Comparison of ENCODE assay signal across 20 cellular contexts in genomic region chr5:95044096-95044495, GRCh38.
"Had no signal": no experiment of that assay in that cellular context is flagged by ENCODE, and none has a peak within 500 bp of the region (broad histone marks: within the 10 kb centered on the region; RNA-seq: fewer than 3 reads in every experiment).

No MANE protein-coding gene starts in this region.

- H3K27ac Mint-ChIP-seq: naive thymus-derived CD4-positive, alpha-beta T cell; stimulated activated memory B cell treated with anti-CD40 and anti-IgM and Interleukin-4, amounts not matched to agents 10 μg/mL and 1 μg/mL and 100 μg/mL, for 72 hours; stimulated activated naive CD8-positive, alpha-beta T cell treated with anti-CD3 and anti-CD28 coated beads, Interleukin-15, Interleukin-2, amounts not matched to agents 100 ng/mL and 50 ng/mL, for 24 hours had no signal

- H3K27ac ChIP-seq: hepatocyte, tibial artery, upper lobe of left lung, uterus had no signal

- H3K4me3 Mint-ChIP-seq: naive thymus-derived CD4-positive, alpha-beta T cell; nephron progenitor cell; stimulated activated memory B cell treated with anti-CD40 and anti-IgM and Interleukin-4, amounts not matched to agents 10 μg/mL and 1 μg/mL and 100 μg/mL, for 72 hours; stimulated activated naive CD8-positive, alpha-beta T cell treated with anti-CD3 and anti-CD28 coated beads, Interleukin-15, Interleukin-2, amounts not matched to agents 100 ng/mL and 50 ng/mL, for 24 hours had no signal

- H3K9me3 Mint-ChIP-seq: naive thymus-derived CD4-positive, alpha-beta T cell; nephron progenitor cell; stimulated activated naive CD8-positive, alpha-beta T cell treated with anti-CD3 and anti-CD28 coated beads, Interleukin-15, Interleukin-2, amounts not matched to agents 100 ng/mL and 50 ng/mL, for 24 hours had no signal

- H3K36me3 Mint-ChIP-seq: naive thymus-derived CD4-positive, alpha-beta T cell; stimulated activated memory B cell treated with anti-CD40 and anti-IgM and Interleukin-4, amounts not matched to agents 10 μg/mL and 1 μg/mL and 100 μg/mL, for 72 hours had no signal

- H3K36me3 ChIP-seq: spleen, tibial artery, upper lobe of left lung, uterus had no signal

- H3K4me2 ChIP-seq: hepatocyte had no signal

- H3K4me3 ChIP-seq: dorsolateral prefrontal cortex, hepatocyte, spleen, tibial artery, upper lobe of left lung, uterus had no signal

- H3K27me3 Mint-ChIP-seq: stimulated activated memory B cell treated with anti-CD40 and anti-IgM and Interleukin-4, amounts not matched to agents 10 μg/mL and 1 μg/mL and 100 μg/mL, for 72 hours; stimulated activated naive CD8-positive, alpha-beta T cell treated with anti-CD3 and anti-CD28 coated beads, Interleukin-15, Interleukin-2, amounts not matched to agents 100 ng/mL and 50 ng/mL, for 24 hours had no signal

- H3K9me3 ChIP-seq: tibial artery, upper lobe of left lung, uterus had no signal

- H3K4me1 ChIP-seq: tibial artery, uterus had no signal

- H3K27me3 ChIP-seq: dorsolateral prefrontal cortex, hepatocyte, spleen, tibial artery, upper lobe of left lung, uterus had no signal

- DNase-seq: effector CD8-positive, alpha-beta T cell; foreskin melanocyte; head of caudate nucleus; kidney glomerular epithelial cell; mammary epithelial cell; naive thymus-derived CD4-positive, alpha-beta T cell; nephron progenitor cell; posterior cingulate gyrus; spleen; stimulated activated CD4-positive, alpha-beta T cell treated with anti-CD3 and anti-CD28 coated beads, Interleukin-15, amount 100 ng/mL, for 24 hours; stimulated activated CD4-positive, alpha-beta T cell treated with anti-CD3 and anti-CD28 coated beads, Interleukin-1b, Interleukin-23, amount 100 ng/mL, for 48 hours; stimulated activated CD4-positive, alpha-beta T cell treated with anti-CD3 and anti-CD28 coated beads, Interleukin-4, amount 100 ng/mL, for 24 hours; tibial artery; upper lobe of left lung; uterus had no signal

- H3K4me1 Mint-ChIP-seq: stimulated activated memory B cell treated with anti-CD40 and anti-IgM and Interleukin-4, amounts not matched to agents 10 μg/mL and 1 μg/mL and 100 μg/mL, for 72 hours had no signal

- ATAC-seq: naive thymus-derived CD4-positive, alpha-beta T cell; sciatic nerve; stimulated activated memory B cell treated with anti-CD40 and anti-IgM and Interleukin-4, amounts not matched to agents 10 μg/mL and 1 μg/mL and 100 μg/mL, for 72 hours had no signal

- H2AFZ ChIP-seq: hepatocyte had no signal

- H3K79me2 ChIP-seq: hepatocyte had no signal
